26 cellular contexts compared by ENCODE assay signal in the genomic region with DNA sequence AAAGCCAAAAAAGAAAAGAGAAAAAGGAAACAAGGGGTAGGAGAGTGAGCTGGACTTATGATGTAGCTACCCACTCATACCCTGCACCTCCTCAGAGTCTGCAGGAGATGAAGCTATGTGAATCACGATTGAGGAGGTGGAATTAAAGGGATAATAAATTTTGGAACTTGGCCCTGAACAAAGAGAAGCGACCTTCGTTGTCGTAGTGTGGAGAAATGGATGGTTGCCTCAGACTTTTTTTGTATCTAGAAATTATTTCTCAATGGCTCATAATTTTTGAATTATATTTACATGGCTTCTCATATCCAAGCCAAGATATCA. TPM values are rescaled to one million over a fixed set of nuclear protein-coding genes. Genes with fewer than 3 reads are reported as not detected.
A peak's percentile ranks its signal among the peaks of the same experiment; 100 is the strongest.
DNase-seq lines count a peak whose midpoint lies in the region; ATAC-seq, FAIRE-seq and TF ChIP-seq lines count a peak whose summit lies in the region.
"Had no signal": no experiment of that assay in that cellular context is flagged by ENCODE, and none has a peak within 500 bp of the region (broad histone marks: within the 10 kb centered on the region; RNA-seq: fewer than 3 reads in every experiment).

No MANE protein-coding gene starts in this region.

- no peaks in the 10 kb centered on the region for H3F3A ChIP-seq in Loucy (ENCODE audit: low read depth)

- in situ Hi-C loops in HepG2 (cut with HindIII; ENCODE audit: extremely low pct_ligation_motif_present, low pct_unique_long_range_greater_than_20kb), result no loop called here

- H3K79me2 ChIP-seq in HepG2 (ENCODE audit: insufficient read depth, low read length), result no peaks in the 10 kb centered on the region
- no peaks in the 10 kb centered on the region for H3K79me2 ChIP-seq in Loucy (ENCODE audit: insufficient read depth, low read length)

- no peak for TF ChIP-seq RAD21 in HepG2 (CRISPR knock-in tag; IDR thresholded peaks at IDR 0.05)

- POLR2A ChIA-PET in HepG2 (lab: Yijun Ruan, JAX), result no interaction called here

- H4K20me1 ChIP-seq in HepG2 (ENCODE audit: insufficient read depth, low read length) (no peaks in the 10 kb centered on the region), Loucy (ENCODE audit: insufficient read depth, low read length, poor library complexity, severe bottlenecking) (no peaks in the 10 kb centered on the region)

- H3K27ac ChIP-seq in right lobe of liver (peak overlapping the region; percentile 35 to 54 (median 49)), HepG2 (ENCODE audit: extremely low read length, insufficient read depth, low read length) (no peak overlapping the region), subcutaneous abdominal adipose tissue (ENCODE audit: low read depth, low read length) (peak overlapping the region; percentile 25)
- H3K27ac ChIP-seq: esophagus squamous epithelium, tibial artery had no signal

- no peak for FAIRE-seq in HepG2 (lab: Jason Lieb, UNC)
- FAIRE-seq: G401.6, GM19239, RCC 7860 had no signal

- CTCF ChIA-PET in HepG2 (lab: Yijun Ruan, JAX; ENCODE audit: low intra/inter-chr PET ratio, low total read pairs), result no interaction called here

- no peak for TF ChIP-seq POLR2A in right lobe of liver (IDR thresholded peaks at IDR 0.05)
- no peak for TF ChIP-seq POLR2A in HepG2 (IDR thresholded peaks at IDR 0.05; ENCODE audit: insufficient read depth in 1 of 2, low read depth in 2 of 2, low read length in 2 of 2)

- no peaks in the 10 kb centered on the region for H3K9me2 ChIP-seq in Loucy (replicated peaks; ENCODE audit: low read depth, low read length)
- H3K9me2 ChIP-seq: SK-N-SH had no signal

- H3K9me3 ChIP-seq in right lobe of liver (no peaks in the 10 kb centered on the region), HepG2 (ENCODE audit: low read length) (no peaks in the 10 kb centered on the region), Loucy (ENCODE audit: insufficient read depth, low read depth, low read length) (no peaks in the 10 kb centered on the region), subcutaneous abdominal adipose tissue (ENCODE audit: control insufficient read depth in 5 of 5, low read length in 5 of 5) (no peaks in the 10 kb centered on the region)
- H3K9me3 ChIP-seq: esophagus squamous epithelium, SK-N-SH, tibial artery had no signal

- H2AFZ ChIP-seq in HepG2 (ENCODE audit: low read length) (no peak overlapping the region), Loucy (ENCODE audit: low read length) (peak overlapping the region; percentile 18; the same call in 1 of the 2 replicates)

- no peaks in the 10 kb centered on the region for H3K36me3 ChIP-seq in right lobe of liver
- no peaks in the 10 kb centered on the region for H3K36me3 ChIP-seq in HepG2 (replicated peaks in 1 of 2; ENCODE audit: control insufficient read depth in 1 of 2, insufficient read depth in 2 of 2, low read length in 2 of 2)
- no peaks in the 10 kb centered on the region for H3K36me3 ChIP-seq in Loucy (ENCODE audit: insufficient read depth, low read length)
- no peaks in the 10 kb centered on the region for H3K36me3 ChIP-seq in subcutaneous abdominal adipose tissue (ENCODE audit: control insufficient read depth in 5 of 5, insufficient read depth in 5 of 5, low read length in 5 of 5)
- H3K36me3 ChIP-seq: esophagus squamous epithelium, tibial artery had no signal

- no TSS peak for BruUV-seq in HepG2 (replicated peaks; lab: Mats Ljungman, UMichigan)

- intact Hi-C loops in right lobe of liver (cut with DNase I) (no loop called here), HepG2 (cut with micrococcal nuclease; ENCODE audit: unreplicated experiment) (no loop called here)

- H3K27me3 ChIP-seq in right lobe of liver, result no peaks in the 10 kb centered on the region
- peaks cover 0 to 4% of the 10 kb centered on the region in 2 experiments; a peak in 1 of 5 replicates for H3K27me3 ChIP-seq in HepG2 (ENCODE audit: control insufficient read depth in 1 of 2, insufficient read depth in 2 of 2, low read length in 2 of 2)
- no peaks in the 10 kb centered on the region for H3K27me3 ChIP-seq in Loucy (ENCODE audit: insufficient read depth, low read length, poor library complexity, severe bottlenecking)
- H3K27me3 ChIP-seq in subcutaneous abdominal adipose tissue (ENCODE audit: control insufficient read depth in 5 of 5, insufficient read depth in 4 of 5, low read length in 5 of 5), result no peaks in the 10 kb centered on the region
- H3K27me3 ChIP-seq: esophagus squamous epithelium, tibial artery had no signal

- H3K4me1 ChIP-seq in right lobe of liver (peaks cover 0 to 51% (median 11%) of the 10 kb centered on the region in 4 donors), HepG2 (ENCODE audit: insufficient read depth, low read length) (no peaks in the 10 kb centered on the region), Loucy (ENCODE audit: insufficient read depth, low read length, poor library complexity, severe bottlenecking) (peaks cover 12% of the 10 kb centered on the region), subcutaneous abdominal adipose tissue (ENCODE audit: control insufficient read depth in 5 of 5, insufficient read depth in 5 of 5, low read length in 5 of 5) (peaks cover 0 to 11% (median 4%) of the 10 kb centered on the region in 5 donors)
- H3K4me1 ChIP-seq: tibial artery had no signal

- no peak for TF ChIP-seq EP300 in HepG2 (IDR thresholded peaks at IDR 0.05; ENCODE audit: low read depth in 2 of 2, low read length in 2 of 2)
- TF ChIP-seq EP300 in HepG2 (CRISPR knock-in tag; IDR thresholded peaks at IDR 0.05; ENCODE audit: borderline replicate concordance), result no peak

- no peak overlapping the region for H3K9ac ChIP-seq in HepG2 (ENCODE audit: insufficient read depth, low read depth, low read length)
- H3K9ac ChIP-seq in Loucy (ENCODE audit: low read depth, low read length, poor library complexity, severe bottlenecking), result peak overlapping the region; percentile 7
- no peak overlapping the region for H3K9ac ChIP-seq in subcutaneous abdominal adipose tissue (ENCODE audit: low read length in 5 of 5)
- H3K9ac ChIP-seq: SK-N-SH had no signal

- H3K4me3 ChIP-seq in right lobe of liver, result peak overlapping the region in 1 of 3 donors; percentile 5
- no peak overlapping the region for H3K4me3 ChIP-seq in HepG2 (replicated peaks in 1 of 3; ENCODE audit: insufficient read depth in 1 of 3, low read depth in 2 of 3, low read length in 3 of 3)
- peak overlapping the region; percentile 29 for H3K4me3 ChIP-seq in Loucy (ENCODE audit: low read length, poor library complexity, severe bottlenecking)
- H3K4me3 ChIP-seq in subcutaneous abdominal adipose tissue (ENCODE audit: low read depth in 1 of 5, low read length in 5 of 5), result peak overlapping the region in 1 of 5 donors; percentile 42
- H3K4me3 ChIP-seq: esophagus squamous epithelium, tibial artery had no signal

- H3K4me2 ChIP-seq in HepG2 (ENCODE audit: low read depth, low read length) (no peak overlapping the region), Loucy (ENCODE audit: low read depth, low read length, poor library complexity, severe bottlenecking) (peak overlapping the region; percentile 60)
- H3K4me2 ChIP-seq: SK-N-SH had no signal

- TF ChIP-seq CTCF in right lobe of liver (IDR thresholded peaks at IDR 0.05) (no peak), HepG2 (CRISPR knock-in tag; IDR thresholded peaks at IDR 0.05) (no peak), Loucy (conservative IDR thresholded peaks at IDR 0.05; ENCODE audit: low read length) (no peak)

- DNase-seq in right lobe of liver (no peak), HepG2 (ENCODE audit: low spot score) (no peak), fibroblast of gingiva (ENCODE audit: low read depth) (peak; percentile 63), SW480 (ENCODE audit: low spot score) (no peak)
- DNase-seq: activated naive CD4-positive, alpha-beta T cell treated with anti-CD3 and anti-CD28 coated beads, Interleukin-2, amount 50 U/mL, for 16 hours; AML-193; COR-L47; effector CD8-positive, alpha-beta T cell; esophagus squamous epithelium; KBM-7; left colon; midbrain; NCI-H187 treated with DMSO at 0.1 percent for 48 hours; NCI-H2227 treated with DMSO at 0.1 percent for 48 hours; posterior cingulate gyrus; SK-N-SH; stimulated activated CD4-positive, alpha-beta T cell treated with anti-CD3 and anti-CD28 coated beads, Interleukin-4, amount 100 ng/mL, for 1 hour; stimulated activated naive CD8-positive, alpha-beta T cell treated with anti-CD3 and anti-CD28 coated beads, Interleukin-15, Interleukin-2, amounts not matched to agents 100 U/mL and 50 U/mL, for 24 hours; tibial artery had no signal

- 20% methylated on average over 4 of the region's 4 CpGs for WGBS in right lobe of liver (ENCODE audit: insufficient coverage, low coverage, low lambda C conversion rate, missing lambda C conversion rate)
- 19% methylated on average over 4 of the region's 4 CpGs for WGBS in HepG2 (ENCODE audit: low lambda C conversion rate)

- ATAC-seq in right lobe of liver (peak; percentile 28 to 36 (median 32)), HepG2 (no peak), HG03460 (IDR thresholded peaks at IDR 0.05; ENCODE audit: unreplicated experiment) (no peak), GM21447 (IDR thresholded peaks at IDR 0.05; ENCODE audit: unreplicated experiment) (no peak)
- ATAC-seq: stimulated activated naive CD8-positive, alpha-beta T cell treated with anti-CD3 and anti-CD28 coated beads, Interleukin-15, Interleukin-2, amounts not matched to agents 100 U/mL and 50 U/mL, for 24 hours had no signal

RNA-seq across cellular contexts. Expression of a gene that starts 37.8 kb away (rescaled TPM):
- total RNA-seq in right lobe of liver (10 to 100 TPM in 4 of 6 experiments, 1 to 10 TPM in 2; 3.7 to 22.8 (median 10.7) TPM), HepG2 (2016; rRNA removed; fragmentation: Illumina TruSeq; extraction: Trizol) (0.03 TPM in 1 of 2 replicates, not detected in the other)
- total RNA-seq in HepG2 (2016; cell fraction: cytosol; rRNA removed; fragmentation: Illumina TruSeq; extraction: Trizol; ENCODE audit: low read depth), result not detected in 2 replicates
- not detected in 2 replicates for total RNA-seq in HepG2 (2016; cell fraction: insoluble cytoplasmic fraction; rRNA removed; fragmentation: Illumina TruSeq; extraction: Trizol)
- total RNA-seq in HepG2 (2016; cell fraction: membrane; rRNA removed; fragmentation: Illumina TruSeq; extraction: Trizol), result 0.03 TPM in 1 of 2 replicates, not detected in the other
- not detected in 2 replicates for total RNA-seq in HepG2 (2016; cell fraction: nucleus; rRNA removed; fragmentation: Illumina TruSeq; extraction: Trizol)
- 0.01 and 0.03 TPM in 2 replicates for polyA plus RNA-seq in HepG2 (2011; rRNA removed)
- 0.01 TPM in 1 of 2 replicates, not detected in the other for polyA plus RNA-seq in HepG2 (2011; cell fraction: cytosol; rRNA removed)
- polyA plus RNA-seq in HepG2 (2011; cell fraction: nucleus; rRNA removed), result 0.05 TPM in 1 of 2 replicates, not detected in the other
- polyA plus RNA-seq in HepG2 (2012), result not detected in 2 replicates
- polyA plus RNA-seq in HepG2 (2016; cell fraction: cytosol; fragmentation: Illumina TruSeq; extraction: Trizol; ENCODE audit: low read depth), result not detected in 2 replicates
- not detected in 2 replicates for polyA plus RNA-seq in HepG2 (2016; cell fraction: insoluble cytoplasmic fraction; fragmentation: Illumina TruSeq; extraction: Trizol; ENCODE audit: low read depth)
- not detected in 2 replicates for polyA plus RNA-seq in HepG2 (2016; cell fraction: membrane; fragmentation: Illumina TruSeq; extraction: Trizol; ENCODE audit: low read depth)
- not detected in 2 replicates for polyA plus RNA-seq in HepG2 (2016; cell fraction: nucleus; fragmentation: Illumina TruSeq; extraction: Trizol; ENCODE audit: insufficient read depth, low read depth)
- polyA minus RNA-seq in HepG2 (2011; rRNA and poly(A)+ RNA removed; ENCODE audit: low replicate concordance), result 0.77 TPM in 1 of 2 replicates, not detected in the other
- not detected in 2 replicates for polyA minus RNA-seq in HepG2 (2011; cell fraction: cytosol; rRNA and poly(A)+ RNA removed)
- polyA minus RNA-seq in HepG2 (2011; cell fraction: nucleus; rRNA and poly(A)+ RNA removed), result not detected in 2 replicates

Comparison
In these comparisons a context has a peak if more than half of its experiments do, and no peak if none do; other contexts are left out.
1. ATAC-seq: peak in right lobe of liver (4 of 4); none in HepG2 (single experiment), HG03460 (single experiment) and GM21447 (single experiment).
2. RNA of a gene that starts 37.8 kb away (total RNA-seq): 3.7 to 22.8 TPM in right lobe of liver; 0.03 TPM in HepG2; every median in the first group is over 4 times any median in the second.